Comparison of ENCODE assay signal across 17 cellular contexts in the genomic region with DNA sequence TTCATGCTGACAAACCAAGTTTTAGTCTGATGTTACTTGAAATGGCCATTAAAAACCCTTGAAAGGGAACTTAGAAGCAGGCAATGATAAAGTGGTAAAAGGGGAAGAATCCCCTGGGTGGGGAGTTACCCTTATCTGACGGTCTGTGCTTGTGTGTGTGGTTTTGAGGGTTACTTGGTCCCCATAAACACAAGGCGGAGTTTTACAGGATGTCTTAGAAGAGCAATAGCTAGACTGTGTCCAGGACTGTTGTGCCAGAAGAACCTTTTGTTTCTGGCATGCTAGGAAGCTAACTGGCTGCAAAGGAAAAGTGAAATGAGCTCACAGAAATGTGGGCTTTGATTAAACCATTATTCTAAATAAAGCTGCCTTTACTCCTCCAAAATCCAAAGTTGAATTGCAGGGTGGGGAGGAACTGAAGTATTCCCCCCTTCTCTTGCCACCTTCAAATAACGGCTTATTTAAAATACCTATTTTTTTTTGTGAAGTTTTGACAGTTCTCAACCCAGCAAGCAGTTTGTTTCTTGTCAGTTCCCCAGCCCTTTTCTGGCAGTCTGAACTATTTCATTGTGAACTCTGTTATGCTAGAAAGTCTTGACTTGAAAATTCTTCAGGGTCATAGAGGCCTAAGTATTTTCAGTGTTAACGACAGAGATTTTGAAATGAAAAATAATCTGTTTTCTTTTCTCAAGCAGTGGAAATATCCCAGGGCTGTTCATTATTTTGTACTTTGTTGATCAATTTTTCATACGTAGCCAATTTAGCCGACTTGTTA.
DNase-seq lines count a peak whose midpoint lies in the region; ATAC-seq, FAIRE-seq and TF ChIP-seq lines count a peak whose summit lies in the region.
"Had no signal": no experiment of that assay in that cellular context is flagged by ENCODE, and none has a peak within 500 bp of the region (broad histone marks: within the 10 kb centered on the region; RNA-seq: fewer than 3 reads in every experiment).

No MANE protein-coding gene starts in this region.

- no peak for TF ChIP-seq RAD21 in GM12878 (IDR thresholded peaks at IDR 0.05; ENCODE audit: insufficient read depth, low read depth, low read length)

- H3K27me3 Mint-ChIP-seq in nephron (ENCODE audit: low read depth), result no peaks in the 10 kb centered on the region
- H3K27me3 Mint-ChIP-seq: stimulated activated naive CD8-positive, alpha-beta T cell treated with anti-CD3 and anti-CD28 coated beads, Interleukin-15, Interleukin-2, amounts not matched to agents 100 ng/mL and 50 ng/mL, for 24 hours had no signal

- ATAC-seq in GM12878, result peak; percentile 40; the same call in 2 of the 3 replicates
- no peak for ATAC-seq in HG03280 (IDR thresholded peaks at IDR 0.05; ENCODE audit: unreplicated experiment)
- ATAC-seq: natural killer cell had no signal

- peak overlapping the region; percentile 49 to 95 (median 91) for H3K27ac Mint-ChIP-seq in nephron
- H3K27ac Mint-ChIP-seq: natural killer cell; stimulated activated naive CD8-positive, alpha-beta T cell treated with anti-CD3 and anti-CD28 coated beads, Interleukin-15, Interleukin-2, amounts not matched to agents 100 ng/mL and 50 ng/mL, for 24 hours had no signal

- H4K20me1 ChIP-seq in Loucy (ENCODE audit: insufficient read depth, low read length, poor library complexity, severe bottlenecking) (no peaks in the 10 kb centered on the region), GM12878 (ENCODE audit: control insufficient read depth, insufficient read depth) (no peaks in the 10 kb centered on the region)

- H3F3A ChIP-seq in Loucy (ENCODE audit: low read depth), result peaks cover 6% of the 10 kb centered on the region; the same call in 1 of the 2 replicates

- H3K4me3 Mint-ChIP-seq in nephron, result peak overlapping the region in 1 of 3 experiments; percentile 15
- H3K4me3 Mint-ChIP-seq: H9; natural killer cell; stimulated activated naive CD8-positive, alpha-beta T cell treated with anti-CD3 and anti-CD28 coated beads, Interleukin-15, Interleukin-2, amounts not matched to agents 100 ng/mL and 50 ng/mL, for 24 hours had no signal

- SMC1A ChIA-PET in GM12878 (lab: Charles Lee; ENCODE audit: uncharacterized antibody, unreplicated experiment), result interaction anchor here (0.6 to 0.9 kb wide), 3 partner anchors 8 to 15 kb away, joined by 3 to 4 read pairs (median 3); no protein-coding TSS in a partner anchor

- H3K4me2 ChIP-seq in Loucy (ENCODE audit: low read depth, low read length, poor library complexity, severe bottlenecking) (peak overlapping the region; percentile 83), GM12878 (ENCODE audit: control insufficient read depth, insufficient read depth) (no peak overlapping the region)

- no peak for TF ChIP-seq POLR2A in GM12878 (IDR thresholded peaks at IDR 0.05; ENCODE audit: low read depth, low read length)

- intact Hi-C loops in GM12878 (cut with micrococcal nuclease; ENCODE audit: unreplicated experiment), result no loop called here

- H2AFZ ChIP-seq in ACC112 (ENCODE audit: low read length, unreplicated experiment) (peak overlapping the region; percentile 50), Loucy (ENCODE audit: low read length) (peak overlapping the region; percentile 56), GM12878 (ENCODE audit: control insufficient read depth, low read depth, low read length) (no peak overlapping the region)

- no TSS peak for BruUV-seq in GM12878 (replicated peaks; lab: Mats Ljungman, UMichigan)

- H3K9me3 Mint-ChIP-seq in nephron, result peaks cover 4% of the 10 kb centered on the region

- CTCF ChIA-PET in GM12878 (lab: Yijun Ruan, JAX), result no interaction called here

- peaks cover 17% of the 10 kb centered on the region for H3K4me1 Mint-ChIP-seq in nephron
- H3K4me1 Mint-ChIP-seq: natural killer cell had no signal

- H3K4me3 ChIP-seq in ACC112 (ENCODE audit: low read depth, low read length) (no peak overlapping the region), Loucy (ENCODE audit: low read length, poor library complexity, severe bottlenecking) (peak overlapping the region; percentile 67), GM12878 (no peak overlapping the region)
- H3K4me3 ChIP-seq: SJSA1 had no signal

- RAD21 ChIA-PET in GM12878 (lab: Charles Lee; ENCODE audit: unreplicated experiment), result no interaction called here

- TF ChIP-seq CTCF in Loucy (conservative IDR thresholded peaks at IDR 0.05; ENCODE audit: low read length), result no peak
- no peak for TF ChIP-seq CTCF in GM12878 (IDR thresholded peaks at IDR 0.05 in 2 of 3, conservative IDR thresholded peaks at IDR 0.05 in 1 of 3; ENCODE audit: control insufficient read depth in 2 of 3, extremely low read depth in 1 of 3, insufficient read depth in 1 of 3, low read depth in 3 of 3, low read length in 3 of 3)
- TF ChIP-seq CTCF in nephron (IDR thresholded peaks at IDR 0.05; ENCODE audit: unreplicated experiment in 3 of 3), result no peak

- H3K36me3 ChIP-seq in ACC112 (ENCODE audit: insufficient read depth, low read length) (no peaks in the 10 kb centered on the region), Loucy (ENCODE audit: insufficient read depth, low read length) (no peaks in the 10 kb centered on the region), GM12878 (ENCODE audit: control insufficient read depth in 2 of 2, insufficient read depth in 2 of 2, low read length in 1 of 2) (no peaks in the 10 kb centered on the region)
- H3K36me3 ChIP-seq: SJSA1 had no signal

- H3K79me2 ChIP-seq in ACC112 (ENCODE audit: control insufficient read depth, insufficient read depth, low read length, unreplicated experiment) (no peaks in the 10 kb centered on the region), Loucy (ENCODE audit: insufficient read depth, low read length) (no peaks in the 10 kb centered on the region), GM12878 (ENCODE audit: control insufficient read depth, insufficient read depth, low read length) (no peaks in the 10 kb centered on the region)

- in situ Hi-C loops in GM12878 (cut with MboI), result no loop called here

- H3K9ac ChIP-seq in Loucy (ENCODE audit: low read depth, low read length, poor library complexity, severe bottlenecking) (peak overlapping the region; percentile 30), GM12878 (ENCODE audit: control insufficient read depth, insufficient read depth, low read length) (no peak overlapping the region)

- H3K4me1 ChIP-seq in ACC112 (ENCODE audit: control insufficient read depth, insufficient read depth, low read length, unreplicated experiment) (no peaks in the 10 kb centered on the region), Loucy (ENCODE audit: insufficient read depth, low read length, poor library complexity, severe bottlenecking) (peaks cover 32% of the 10 kb centered on the region), GM12878 (ENCODE audit: control insufficient read depth, insufficient read depth, low read length) (no peaks in the 10 kb centered on the region)
- H3K4me1 ChIP-seq: SJSA1 had no signal

- POLR2A ChIA-PET in GM12878 (lab: Charles Lee), result no interaction called here

- TF ChIP-seq EP300 in GM12878 (IDR thresholded peaks at IDR 0.05; ENCODE audit: borderline replicate concordance in 1 of 2, control insufficient read depth in 1 of 2, low read depth in 2 of 2, low read length in 2 of 2), result no peak

- 26% methylated on average over 6 of the region's 6 CpGs for WGBS in GM12878 (ENCODE audit: insufficient coverage, insufficient replicate concordance, low lambda C conversion rate, missing lambda C conversion rate)

- H3K9me3 ChIP-seq in Loucy (ENCODE audit: insufficient read depth, low read depth, low read length) (peaks cover under 1% of the 10 kb centered on the region; the same call in 1 of the 2 replicates), GM12878 (replicated peaks; ENCODE audit: control insufficient read depth, insufficient read depth, low read length) (no peaks in the 10 kb centered on the region)

- FAIRE-seq in GM12878 (lab: Jason Lieb, UNC), result no peak

- no peaks in the 10 kb centered on the region for H3K9me2 ChIP-seq in Loucy (replicated peaks; ENCODE audit: low read depth, low read length)

- no peak for DNase-seq in GM12878 (ENCODE audit: low read depth, low spot score)
- DNase-seq in activated T-cell treated with anti-CD3 and anti-CD28 coated beads, Interleukin-2, amount 50 U/mL, for 48 hours, result no peak
- DNase-seq in 8988T, result no peak
- DNase-seq in activated CD4-positive, alpha-beta T cell treated with anti-CD3 and anti-CD28 coated beads for 1 hour, result no peak
- DNase-seq: activated naive CD4-positive, alpha-beta T cell treated with anti-CD3 and anti-CD28 coated beads, Interleukin-2, amount 50 U/mL, for 16 hours; Caco-2; central memory CD4-positive, alpha-beta T cell; H9; natural killer cell; NCI-H2107; NCI-H82 had no signal

- no peaks in the 10 kb centered on the region for H3K36me3 Mint-ChIP-seq in nephron (ENCODE audit: low read depth)
- H3K36me3 Mint-ChIP-seq: natural killer cell had no signal

- H3K27me3 ChIP-seq in ACC112 (ENCODE audit: insufficient read depth, low read length), result no peaks in the 10 kb centered on the region
- no peaks in the 10 kb centered on the region for H3K27me3 ChIP-seq in Loucy (ENCODE audit: insufficient read depth, low read length, poor library complexity, severe bottlenecking)
- H3K27me3 ChIP-seq in GM12878 (replicated peaks in 1 of 2; ENCODE audit: control insufficient read depth in 2 of 2, insufficient read depth in 2 of 2, low read length in 1 of 2), result no peaks in the 10 kb centered on the region
- H3K27me3 ChIP-seq: SJSA1 had no signal

- H3K27ac ChIP-seq in ACC112 (ENCODE audit: low read depth, low read length) (no peak overlapping the region), GM12878 (ENCODE audit: control insufficient read depth, insufficient read depth) (no peak overlapping the region)
- H3K27ac ChIP-seq: SJSA1 had no signal

TF ChIP-seq in GM12878, 131 proteins besides CTCF, POLR2A, EP300 and RAD21 (continues in another document):
- no peak for TF ChIP-seq NFYA (IDR thresholded peaks at IDR 0.05; ENCODE audit: borderline replicate concordance, low read depth, low read length)
- no peak for TF ChIP-seq HDGF (IDR thresholded peaks at IDR 0.05)
- no peak for TF ChIP-seq ZNF217 (IDR thresholded peaks at IDR 0.05)
- no peak for TF ChIP-seq NBN (IDR thresholded peaks at IDR 0.05)
